ENCODE assay signal across 17 cellular contexts in the genomic region with DNA sequence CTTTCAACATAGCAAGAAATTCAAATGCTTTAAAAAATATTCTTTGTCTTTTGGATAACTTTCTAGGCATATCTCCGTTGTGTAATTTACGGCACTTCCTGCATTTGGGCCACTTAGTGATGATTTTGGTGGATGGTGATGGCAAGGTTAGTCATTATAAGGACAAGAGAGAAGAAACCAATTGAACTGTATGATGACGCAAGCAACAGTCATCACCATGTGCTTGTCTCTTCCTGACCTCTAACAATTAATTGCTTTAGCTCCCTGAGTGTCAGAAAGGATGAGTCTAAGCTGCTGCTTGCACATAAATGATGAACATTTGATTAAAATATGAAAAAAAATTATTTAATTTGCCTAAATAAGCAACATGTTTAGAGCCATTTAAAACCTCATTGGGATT. TPM values are rescaled to one million over a fixed set of nuclear protein-coding genes. Genes with fewer than 3 reads are reported as not detected.
A peak's percentile ranks its signal among the peaks of the same experiment; 100 is the strongest.
DNase-seq lines count a peak whose midpoint lies in the region; ATAC-seq and TF ChIP-seq lines count a peak whose summit lies in the region.
"Had no signal": no experiment of that assay in that cellular context is flagged by ENCODE, and none has a peak within 500 bp of the region (broad histone marks: within the 10 kb centered on the region; RNA-seq: fewer than 3 reads in every experiment).

No MANE protein-coding gene starts in this region.

- CTCF ChIA-PET in RWPE1 (lab: Yijun Ruan, JAX): interaction anchor here (0.6 kb wide), 1 partner anchor 12 kb away, joined by 3 read pairs; no protein-coding TSS in a partner anchor

- no peaks in the 10 kb centered on the region for H3K4me1 Mint-ChIP-seq in natural killer cell

- peak; percentile 45 for DNase-seq in AG20443 (ENCODE audit: low spot score)
- DNase-seq in HPDE6-E6E7 (ENCODE audit: extremely low spot score): peak; percentile 40
- peak; percentile 65 for DNase-seq in RWPE1 (ENCODE audit: low spot score)
- peak; percentile 85 to 87 for DNase-seq in foreskin fibroblast
- no peak for DNase-seq in natural killer cell
- DNase-seq in GM10266 (ENCODE audit: extremely low spot score): no peak
- no peak for DNase-seq in hypothalamus (lab: John Stamatoyannopoulos, UW)
- no peak for DNase-seq in DMS53 (lab: John Stamatoyannopoulos, UW)
- DNase-seq: activated CD8-positive, alpha-beta T cell treated with anti-CD3 and anti-CD28 coated beads for 36 hours; activated effector memory CD4-positive, alpha-beta T cell treated with anti-CD3 and anti-CD28 coated beads, Interleukin-2, amount 50 U/mL, for 16 hours; heart left ventricle; left lung; naive B cell; NCI-H1417; NCI-H446; Peyer's patch; transverse colon had no signal

- H3K4me3 Mint-ChIP-seq in natural killer cell: no peak overlapping the region
- H3K4me3 Mint-ChIP-seq: activated CD8-positive, alpha-beta T cell treated with anti-CD3 and anti-CD28 coated beads for 36 hours; naive B cell had no signal

- H3K27ac Mint-ChIP-seq in natural killer cell: no peak overlapping the region
- H3K27ac Mint-ChIP-seq: activated CD8-positive, alpha-beta T cell treated with anti-CD3 and anti-CD28 coated beads for 36 hours; naive B cell had no signal

- no peak overlapping the region for H3K27ac ChIP-seq in RWPE1
- H3K27ac ChIP-seq: heart left ventricle, left lung, Peyer's patch, transverse colon had no signal

- POLR2A ChIA-PET in RWPE1 (lab: Yijun Ruan, JAX; ENCODE audit: low non-redundant PET): no interaction called here

- no peak overlapping the region for H3K4me3 ChIP-seq in foreskin fibroblast (ENCODE audit: low read depth in 1 of 2, low read length in 2 of 2)
- H3K4me3 ChIP-seq: heart left ventricle, left lung, Peyer's patch, transverse colon had no signal

- no peaks in the 10 kb centered on the region for H3K27me3 Mint-ChIP-seq in natural killer cell (ENCODE audit: low read depth in 2 of 2)
- H3K27me3 Mint-ChIP-seq: naive B cell had no signal

- no peak for ATAC-seq in natural killer cell
- ATAC-seq: activated CD8-positive, alpha-beta T cell treated with anti-CD3 and anti-CD28 coated beads for 36 hours; heart left ventricle; left lung had no signal

- intact Hi-C loops in natural killer cell (cut with micrococcal nuclease): no loop called here

- H3K9me3 Mint-ChIP-seq in natural killer cell: no peaks in the 10 kb centered on the region
- H3K9me3 Mint-ChIP-seq: activated CD8-positive, alpha-beta T cell treated with anti-CD3 and anti-CD28 coated beads for 36 hours; naive B cell had no signal

- H3K36me3 Mint-ChIP-seq in natural killer cell: no peaks in the 10 kb centered on the region
- H3K36me3 Mint-ChIP-seq: naive B cell had no signal

- TF ChIP-seq CTCF in RWPE1 (conservative IDR thresholded peaks at IDR 0.05; ENCODE audit: low read depth): no peak
- no peak for TF ChIP-seq CTCF in foreskin fibroblast (IDR thresholded peaks at IDR 0.05; ENCODE audit: low read depth, low read length)
- TF ChIP-seq CTCF in natural killer cell (IDR thresholded peaks at IDR 0.05): no peak
- no peak for TF ChIP-seq CTCF in GM10266 (IDR thresholded peaks at IDR 0.05; ENCODE audit: control insufficient read depth, insufficient read depth, low read depth, missing control alignments)

RNA-seq across cellular contexts. Expression of gene P2RY12, which starts 11.3 kb away (rescaled TPM):
- total RNA-seq in natural killer cell: 1 to 10 TPM in 2 of 3 donors, under 1 TPM in 1; 0.52 to 1.6 (median 1.3) TPM
- total RNA-seq: activated CD8-positive, alpha-beta T cell treated with anti-CD3 and anti-CD28 coated beads for 36 hours had no signal

Comparison
In these comparisons a context has a peak if more than half of its experiments do, and no peak if none do; other contexts are left out.
1. DNase-seq: peak in AG20443 (single experiment), HPDE6-E6E7 (single experiment), RWPE1 (single experiment) and foreskin fibroblast (2 of 2); none in natural killer cell (single experiment), GM10266 (single experiment), hypothalamus (0 of 51) and DMS53 (single experiment).